In the genomic region with DNA sequence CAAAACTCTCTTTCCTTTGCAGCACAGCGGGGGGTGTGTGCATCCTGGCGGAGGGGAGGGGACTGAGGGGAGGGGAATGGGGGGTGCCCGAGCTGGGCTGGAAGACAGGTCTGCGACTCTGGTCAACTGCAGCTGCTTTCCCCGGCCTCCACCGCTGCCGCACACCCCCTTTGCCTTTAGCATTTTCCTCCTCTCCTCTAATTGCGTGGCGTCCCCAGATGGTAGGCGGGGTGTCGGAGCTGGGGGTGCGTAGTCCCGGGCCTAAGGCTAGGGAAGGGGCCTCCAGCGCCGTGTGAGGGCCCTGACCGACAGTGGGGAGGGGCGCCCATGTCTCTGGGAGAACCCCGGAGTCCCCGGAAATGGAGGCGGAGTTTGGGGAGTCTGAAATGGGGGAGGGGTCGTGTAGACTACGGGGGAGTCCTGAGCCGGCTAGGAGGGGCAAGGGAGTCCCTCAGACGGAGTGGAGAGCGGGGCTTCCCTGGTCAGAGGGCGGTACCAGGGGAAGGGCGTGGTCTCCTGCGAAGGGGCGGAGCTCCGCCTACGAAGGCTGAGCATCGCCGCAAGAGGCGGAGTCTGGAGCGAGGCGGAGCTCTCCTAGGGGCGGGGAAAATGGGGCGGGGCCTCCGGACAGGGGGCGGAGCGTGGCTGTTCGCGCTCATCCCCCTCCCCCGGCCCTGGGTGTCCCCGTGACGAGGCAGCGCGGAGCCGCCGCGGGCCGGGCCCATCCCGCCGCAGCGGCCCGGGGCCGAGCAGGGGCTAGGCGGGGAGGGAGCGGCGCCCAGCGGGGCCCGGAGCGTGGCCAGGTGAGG, we compare ENCODE assay signal across 8 cellular contexts. TPM values are rescaled to one million over a fixed set of nuclear protein-coding genes. Genes with fewer than 3 reads are reported as not detected.
A peak's percentile ranks its signal among the peaks of the same experiment; 100 is the strongest.
DNase-seq lines count a peak whose midpoint lies in the region; ATAC-seq and TF ChIP-seq lines count a peak whose summit lies in the region.

A gene with protein sequence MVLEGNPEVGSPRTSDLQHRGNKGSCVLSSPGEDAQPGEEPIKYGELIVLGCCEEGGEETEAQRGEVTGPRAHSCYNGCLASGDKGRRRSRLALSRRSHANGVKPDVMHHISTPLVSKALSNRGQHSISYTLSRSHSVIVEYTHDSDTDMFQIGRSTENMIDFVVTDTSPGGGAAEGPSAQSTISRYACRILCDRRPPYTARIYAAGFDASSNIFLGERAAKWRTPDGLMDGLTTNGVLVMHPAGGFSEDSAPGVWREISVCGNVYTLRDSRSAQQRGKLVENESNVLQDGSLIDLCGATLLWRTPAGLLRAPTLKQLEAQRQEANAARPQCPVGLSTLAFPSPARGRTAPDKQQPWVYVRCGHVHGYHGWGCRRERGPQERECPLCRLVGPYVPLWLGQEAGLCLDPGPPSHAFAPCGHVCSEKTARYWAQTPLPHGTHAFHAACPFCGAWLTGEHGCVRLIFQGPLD (plus strand): TSS at position 681 of the 809 bp plus-strand sequence. CDS start 1,224 bp downstream, outside the sequence.

- no peak for TF ChIP-seq EP300 in gastroesophageal sphincter (IDR thresholded peaks at IDR 0.05)

- H3K14ac ChIP-seq in neuronal stem cell (ENCODE audit: low read length) = peak within 1 kb of the TSS; percentile 86

- peak within 1 kb of the TSS; percentile 80 for H2AK5ac ChIP-seq in neuronal stem cell (ENCODE audit: low read depth, low read length)

- DNase-seq in DND-41 = peak; percentile 92
- peak; percentile 71 for DNase-seq in GOT3 (lab: John Stamatoyannopoulos, UW)
- DNase-seq in LNCaP clone FGC (ENCODE audit: low read depth) = no peak
- DNase-seq in SHP77 (lab: John Stamatoyannopoulos, UW) = peak; percentile 79 to 80
- DNase-seq in activated naive CD4-positive, alpha-beta T cell (lab: John Stamatoyannopoulos, UW) = peak; percentile 78 to 94 (median 92)
- DNase-seq in neuronal stem cell (ENCODE audit: low spot score) = peak; percentile 96
- peak; percentile 75 for DNase-seq in stromal cell of bone marrow (ENCODE audit: low read depth)

- H3K4me2 ChIP-seq in DND-41 (ENCODE audit: insufficient read depth, low read length) (peak within 1 kb of the TSS; percentile 100), neuronal stem cell (ENCODE audit: insufficient read depth, low read length, poor library complexity, severe bottlenecking) (peak within 1 kb of the TSS; percentile 92)

- H4K91ac ChIP-seq in neuronal stem cell (ENCODE audit: low read depth, low read length, poor library complexity) = no peak within 1 kb of the TSS

- H3K79me2 ChIP-seq in DND-41 (ENCODE audit: insufficient read depth, low read length) = no peaks in the 10 kb centered on the region

- peak; percentile 39 to 45 for TF ChIP-seq POLR2A in gastroesophageal sphincter (IDR thresholded peaks at IDR 0.05)

- no peaks in the 10 kb centered on the region for H3K79me1 ChIP-seq in neuronal stem cell (ENCODE audit: low read depth, low read length)

- H3K4ac ChIP-seq in neuronal stem cell (ENCODE audit: low read length) = no peak within 1 kb of the TSS

- no peaks in the 10 kb centered on the region for H3K9me3 ChIP-seq in DND-41 (ENCODE audit: insufficient read depth, low read length, severe bottlenecking)
- H3K9me3 ChIP-seq in gastroesophageal sphincter = no peaks in the 10 kb centered on the region
- peaks cover 0 to 2% of the 10 kb centered on the region in 2 donors for H3K9me3 ChIP-seq in neuronal stem cell (replicated peaks in 1 of 2; ENCODE audit: control insufficient read depth in 2 of 2, insufficient read depth in 1 of 2, low read depth in 1 of 2, low read length in 2 of 2)

- H4K8ac ChIP-seq in neuronal stem cell (ENCODE audit: low read depth, low read length) = no peak within 1 kb of the TSS

- no peak within 1 kb of the TSS for H2BK15ac ChIP-seq in neuronal stem cell (ENCODE audit: low read length)

- peak within 1 kb of the TSS; percentile 91 for H3K18ac ChIP-seq in neuronal stem cell (ENCODE audit: low read length)

- 0% methylated on average over 4 of the region's 63 CpGs; no CpG with 5 or more reads in 1 of the 2 donors for WGBS in gastroesophageal sphincter (ENCODE audit: low coverage in 1 of 2), 2 donors
- no CpG with 5 or more reads among the region's 63 CpGs for WGBS in neuronal stem cell (ENCODE audit: extremely low coverage in 2 of 2, insufficient read length in 2 of 2, insufficient replicate concordance in 1 of 2), 2 donors

- no peak for TF ChIP-seq CTCF in DND-41 (IDR thresholded peaks at IDR 0.05; ENCODE audit: borderline replicate concordance, extremely low read depth, low read length, poor library complexity, severe bottlenecking)
- TF ChIP-seq CTCF in LNCaP clone FGC (IDR thresholded peaks at IDR 0.05; ENCODE audit: control insufficient read depth, extremely low read depth, insufficient read depth) = no peak
- TF ChIP-seq CTCF in gastroesophageal sphincter (IDR thresholded peaks at IDR 0.05) = peak in 1 of 4 experiments; percentile 17

- H3K27ac ChIP-seq in DND-41 (ENCODE audit: low read length) (peak within 1 kb of the TSS; percentile 39; the same call in 1 of the 2 replicates), gastroesophageal sphincter (peak within 1 kb of the TSS; percentile 21 to 92 (median 84)), neuronal stem cell (replicated peaks; ENCODE audit: low read length) (peak within 1 kb of the TSS; percentile 35)

- no peak within 1 kb of the TSS for H2BK120ac ChIP-seq in neuronal stem cell (ENCODE audit: low read depth, low read length)

- ATAC-seq in DND-41 (ENCODE audit: insufficient read depth, low read depth) (peak; percentile 86), gastroesophageal sphincter (peak; percentile 95)

- H3K27me3 ChIP-seq in DND-41 (ENCODE audit: insufficient read depth, low read length, poor library complexity) (no peaks in the 10 kb centered on the region), gastroesophageal sphincter (no peaks in the 10 kb centered on the region), neuronal stem cell (ENCODE audit: control insufficient read depth in 3 of 3, insufficient read depth in 3 of 3, low read depth in 1 of 3, low read length in 3 of 3) (no peaks in the 10 kb centered on the region)

- peak within 1 kb of the TSS; percentile 1 for H2BK12ac ChIP-seq in neuronal stem cell (ENCODE audit: low read length)

- H3K4me3 ChIP-seq in DND-41 (ENCODE audit: low read depth in 1 of 2, low read length in 2 of 2) (peak within 1 kb of the TSS; percentile 78 to 91), LNCaP clone FGC (ENCODE audit: low read depth, low read length) (peak within 1 kb of the TSS; percentile 81), gastroesophageal sphincter (peak within 1 kb of the TSS; percentile 79 to 91), neuronal stem cell (ENCODE audit: low read length in 2 of 2) (peak within 1 kb of the TSS; percentile 68 to 93)

- peak within 1 kb of the TSS; percentile 90 for H3K23ac ChIP-seq in neuronal stem cell (ENCODE audit: low read depth, low read length, poor library complexity)

- H4K20me1 ChIP-seq in DND-41 (ENCODE audit: insufficient read depth, low read length) = no peaks in the 10 kb centered on the region

- H2AFZ ChIP-seq in DND-41 (ENCODE audit: low read depth, low read length) = peak within 1 kb of the TSS; percentile 61
- H2AFZ ChIP-seq in neuronal stem cell (ENCODE audit: low read length) = peak within 1 kb of the TSS; percentile 99

- peak within 1 kb of the TSS; percentile 72 for H3K9ac ChIP-seq in DND-41 (ENCODE audit: low read depth, low read length)
- peak within 1 kb of the TSS; percentile 82 for H3K9ac ChIP-seq in neuronal stem cell (ENCODE audit: low read depth, low read length, poor library complexity)

- peak within 1 kb of the TSS; percentile 55 for H2BK5ac ChIP-seq in neuronal stem cell (ENCODE audit: low read length)

- H3K4me1 ChIP-seq in DND-41 (ENCODE audit: insufficient read depth, low read length) = peaks cover 21% of the 10 kb centered on the region
- H3K4me1 ChIP-seq in gastroesophageal sphincter = peaks cover 0 to 34% (median 15%) of the 10 kb centered on the region in 3 donors
- peaks cover 13 to 26% of the 10 kb centered on the region in 2 donors for H3K4me1 ChIP-seq in neuronal stem cell (ENCODE audit: control insufficient read depth in 2 of 2, insufficient read depth in 1 of 2, low read depth in 1 of 2, low read length in 2 of 2)

- no peaks in the 10 kb centered on the region for H3K36me3 ChIP-seq in DND-41 (ENCODE audit: insufficient read depth, low read length)
- H3K36me3 ChIP-seq in gastroesophageal sphincter = peaks cover 0 to 25% of the 10 kb centered on the region in 2 donors
- peaks cover 2 to 23% of the 10 kb centered on the region in 2 donors for H3K36me3 ChIP-seq in neuronal stem cell (replicated peaks in 1 of 2; ENCODE audit: control insufficient read depth in 2 of 2, insufficient read depth in 2 of 2, low read length in 2 of 2)

RNA-seq across cellular contexts. Expression of the gene that starts here (rescaled TPM):
- total RNA-seq in gastroesophageal sphincter = 10 to 100 TPM; 20.5 to 43.9 (median 29.9) TPM
- 6.4 TPM for polyA plus RNA-seq in neuronal stem cell (2013, experiment 1 of 2)
- polyA plus RNA-seq in neuronal stem cell (2013, experiment 2 of 2) = 6.3 TPM
